Comparison of ENCODE assay signal across 1 cellular context in the genomic region with DNA sequence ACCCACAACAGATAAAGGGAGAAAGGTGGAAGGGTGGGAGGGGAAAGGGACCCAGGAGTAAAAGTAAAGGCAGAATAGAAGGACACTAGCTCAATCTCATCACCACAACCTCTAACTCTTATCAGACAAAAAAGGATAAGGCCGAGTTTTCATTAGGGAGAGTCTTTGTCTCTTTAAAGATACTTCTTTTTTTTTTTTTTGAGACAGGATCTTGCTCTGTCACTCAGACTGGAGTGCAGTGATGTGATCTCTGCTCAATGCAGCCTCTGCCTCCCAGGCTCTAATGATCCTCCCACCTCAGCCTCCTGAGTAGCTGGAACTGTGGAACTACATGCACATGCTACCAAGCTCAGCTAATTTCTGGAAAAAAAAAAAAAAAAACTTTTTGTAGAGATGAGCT.
A peak's percentile ranks its signal among the peaks of the same experiment; 100 is the strongest.
TF ChIP-seq lines count a peak whose summit lies in the region.

No MANE protein-coding gene starts in this region.

TF ChIP-seq in HEK293, 187 proteins besides CTCF, POLR2A, EP300 and RAD21:
- TF ChIP-seq, protein P1, sequence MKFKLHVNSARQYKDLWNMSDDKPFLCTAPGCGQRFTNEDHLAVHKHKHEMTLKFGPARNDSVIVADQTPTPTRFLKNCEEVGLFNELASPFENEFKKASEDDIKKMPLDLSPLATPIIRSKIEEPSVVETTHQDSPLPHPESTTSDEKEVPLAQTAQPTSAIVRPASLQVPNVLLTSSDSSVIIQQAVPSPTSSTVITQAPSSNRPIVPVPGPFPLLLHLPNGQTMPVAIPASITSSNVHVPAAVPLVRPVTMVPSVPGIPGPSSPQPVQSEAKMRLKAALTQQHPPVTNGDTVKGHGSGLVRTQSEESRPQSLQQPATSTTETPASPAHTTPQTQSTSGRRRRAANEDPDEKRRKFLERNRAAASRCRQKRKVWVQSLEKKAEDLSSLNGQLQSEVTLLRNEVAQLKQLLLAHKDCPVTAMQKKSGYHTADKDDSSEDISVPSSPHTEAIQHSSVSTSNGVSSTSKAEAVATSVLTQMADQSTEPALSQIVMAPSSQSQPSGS (tag by site-specific recombination; IDR thresholded peaks at IDR 0.05; ENCODE audit: low read depth) = no peak
- 0 out of 2 replicates have a peak, but pooled peaks have one; percentile 11 for TF ChIP-seq PRDM1 (tag by site-specific recombination; IDR thresholded peaks at IDR 0.05)
- no peak for TF ChIP-seq ZNF513 (tag by site-specific recombination; IDR thresholded peaks at IDR 0.05)
TF ChIP-seq in HEK293: peak in this region for 1.
